In the genomic region with DNA sequence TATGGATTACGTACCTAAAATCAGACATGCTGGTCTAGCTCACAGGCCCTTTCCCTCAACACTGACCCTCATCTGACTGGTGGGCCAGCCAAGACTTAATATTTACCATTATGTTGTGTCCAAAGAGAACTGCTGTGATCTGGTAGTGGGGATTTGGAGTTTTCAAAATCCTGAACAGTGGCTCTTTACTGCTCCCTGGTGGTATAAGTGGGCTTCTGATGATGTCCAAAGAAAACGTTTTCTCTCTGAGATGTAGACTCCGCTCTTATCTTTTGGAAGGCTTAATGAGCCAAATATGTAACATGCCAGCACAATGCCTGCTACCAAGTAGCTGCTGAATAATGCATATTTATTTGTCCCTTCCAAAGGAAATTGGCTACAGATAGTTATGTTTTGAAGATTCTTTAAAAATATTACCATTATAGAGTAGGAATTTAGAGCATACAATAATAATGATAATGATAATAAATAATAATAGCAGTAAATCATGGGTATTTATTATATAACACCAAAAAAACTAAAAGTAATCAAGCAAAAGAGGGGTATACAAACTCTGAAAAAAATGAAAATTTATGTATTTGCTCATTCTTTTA, we compare ENCODE assay signal across 8 cellular contexts.
A peak's percentile ranks its signal among the peaks of the same experiment; 100 is the strongest.
DNase-seq lines count a peak whose midpoint lies in the region; ATAC-seq and TF ChIP-seq lines count a peak whose summit lies in the region.

No MANE protein-coding gene starts in this region.

- H4K20me1 ChIP-seq in SK-N-SH (ENCODE audit: insufficient read depth): no peaks in the 10 kb centered on the region

- peak; percentile 95 for TF ChIP-seq RAD21 in SK-N-SH (IDR thresholded peaks at IDR 0.05; ENCODE audit: low read length)

- no peaks in the 10 kb centered on the region for H3K36me3 ChIP-seq in A673 (ENCODE audit: insufficient read depth, low read length, poor library complexity, severe bottlenecking)
- no peaks in the 10 kb centered on the region for H3K36me3 ChIP-seq in SK-N-SH (replicated peaks in 1 of 2; ENCODE audit: control insufficient read depth in 1 of 2, insufficient read depth in 2 of 2, low read length in 1 of 2)

- H3K4me3 ChIP-seq in A673 (ENCODE audit: low read depth, low read length, poor library complexity, severe bottlenecking) (no peak overlapping the region), SK-N-SH (ENCODE audit: low read depth in 2 of 2, low read length in 1 of 2) (no peak overlapping the region; a peak in 1 of 4 replicates), fibroblast of mammary gland (ENCODE audit: control insufficient read depth, low read depth, low read length) (no peak overlapping the region)

- intact Hi-C loops in A673 (cut with micrococcal nuclease; ENCODE audit: unreplicated experiment): loop anchor here (1.0 to 5.0 kb wide), 5 partner anchors 110 to 787 kb away; no protein-coding TSS in a partner anchor

- peak; percentile 95 for DNase-seq in A673 (ENCODE audit: low spot score)
- peak; percentile 44 for DNase-seq in GM04503 (ENCODE audit: low read depth)
- DNase-seq in SK-N-SH: peak; percentile 44
- peak; percentile 77 for DNase-seq in fibroblast of mammary gland (ENCODE audit: low read depth)
- DNase-seq in occipital lobe (lab: John Stamatoyannopoulos, UW): peak; percentile 10

- no TSS peak for BruUV-seq in A673 (replicated peaks; lab: Mats Ljungman, UMichigan)

- no peaks in the 10 kb centered on the region for H3K79me2 ChIP-seq in SK-N-SH (ENCODE audit: insufficient read depth)

- no peaks in the 10 kb centered on the region for H3K27me3 ChIP-seq in A673 (replicated peaks; ENCODE audit: insufficient read depth, low read depth, low read length, poor library complexity)
- H3K27me3 ChIP-seq in SK-N-SH (ENCODE audit: insufficient read depth): no peaks in the 10 kb centered on the region

- no peak overlapping the region for H3K9ac ChIP-seq in SK-N-SH

- peaks cover 21% of the 10 kb centered on the region for H3K4me1 ChIP-seq in A673 (ENCODE audit: insufficient read depth, low read length, poor library complexity, severe bottlenecking)
- peaks cover 0 to 16% of the 10 kb centered on the region in 2 experiments; a peak in 2 of 4 replicates for H3K4me1 ChIP-seq in SK-N-SH (ENCODE audit: control insufficient read depth in 1 of 2, insufficient read depth in 2 of 2, low read depth in 1 of 2, low read length in 1 of 2)

- peak overlapping the region; percentile 68 for H3K27ac ChIP-seq in A673 (ENCODE audit: low read depth, low read length, poor library complexity, severe bottlenecking)
- H3K27ac ChIP-seq in SK-N-SH (ENCODE audit: low read depth in 2 of 2, low read length in 1 of 2): no peak overlapping the region

- CTCF ChIA-PET in A673 (lab: Charles Lee) (interaction anchor here (0.8 kb wide), 1 partner anchor 304 kb away, joined by 3 read pairs; no protein-coding TSS in a partner anchor), SK-N-SH (lab: Yijun Ruan, JAX) (interaction anchor here (0.6 to 2.8 kb wide), 25 partner anchors 10 to 843 kb away, joined by 3 to 15 read pairs (median 3); a partner anchor contains a TSS)

- H3K9me2 ChIP-seq in SK-N-SH: no peaks in the 10 kb centered on the region

- H2AFZ ChIP-seq in SK-N-SH (ENCODE audit: low read depth): no peak overlapping the region

- H3K4me2 ChIP-seq in SK-N-SH: no peak overlapping the region; the same call in 1 of the 2 replicates

- TF ChIP-seq CTCF in A673 (conservative IDR thresholded peaks at IDR 0.05; ENCODE audit: low read depth, low read length) (peak; percentile 89), LNCAP (IDR thresholded peaks at IDR 0.05) (peak; percentile 68), SK-N-SH (IDR thresholded peaks at IDR 0.05) (peak; percentile 86), fibroblast of mammary gland (conservative IDR thresholded peaks at IDR 0.05; ENCODE audit: control insufficient read depth, insufficient read depth, low read depth, low read length) (peak; percentile 87)

- peak in 1 of 2 experiments; percentile 26; a peak in 1 of 4 replicates for TF ChIP-seq EP300 in SK-N-SH (IDR thresholded peaks at IDR 0.05; ENCODE audit: borderline replicate concordance in 1 of 2, low read depth in 1 of 2, low read length in 1 of 2)

- H3F3A ChIP-seq in SK-N-SH (replicated peaks; ENCODE audit: insufficient read depth): peaks cover 4% of the 10 kb centered on the region

- ATAC-seq in HG03442 (IDR thresholded peaks at IDR 0.05; ENCODE audit: unreplicated experiment): no peak
- no peak for ATAC-seq in activated CD4-positive, CD25-positive, alpha-beta regulatory T cell treated with anti-CD3 and anti-CD28 coated beads, Interleukin-2, amount 50 U/mL, for 24 hours

- 30% methylated on average over 3 of the region's 3 CpGs for WGBS in SK-N-SH (ENCODE audit: low lambda C conversion rate)

- H3K9me3 ChIP-seq in A673 (ENCODE audit: low read depth, low read length, poor library complexity, severe bottlenecking) (no peaks in the 10 kb centered on the region), SK-N-SH (no peaks in the 10 kb centered on the region)

- POLR2A ChIA-PET in A673 (lab: Charles Lee; ENCODE audit: low non-redundant PET): interaction anchor here (0.7 kb wide), 1 partner anchor 1027 kb away, joined by 3 read pairs; no protein-coding TSS in a partner anchor
- POLR2A ChIA-PET in SK-N-SH (lab: Yijun Ruan, JAX): no interaction called here

TF ChIP-seq in SK-N-SH, 30 proteins besides CTCF, POLR2A, EP300 and RAD21:
- TF ChIP-seq SMC3 (IDR thresholded peaks at IDR 0.05; ENCODE audit: low read depth, low read length) (peak; percentile 92), GATA2 (CRISPR knock-in tag; IDR thresholded peaks at IDR 0.05) (0 out of 2 replicates have a peak, but pooled peaks have one; percentile 19), RFX5 (IDR thresholded peaks at IDR 0.05; ENCODE audit: low read length) (0 out of 2 replicates have a peak, but pooled peaks have one; percentile 22), ELF1 (IDR thresholded peaks at IDR 0.05) (no peak), NRF1 (IDR thresholded peaks at IDR 0.05; ENCODE audit: low read depth, low read length) (0 out of 2 replicates have a peak, but pooled peaks have one; percentile 2), TAF1 (IDR thresholded peaks at IDR 0.05; ENCODE audit: borderline replicate concordance, low read depth, low read length) (no peak), RCOR1 (IDR thresholded peaks at IDR 0.05; ENCODE audit: low read length) (peak; percentile 71; the same call in 1 of the 2 replicates)
- TF ChIP-seq, protein P1, sequence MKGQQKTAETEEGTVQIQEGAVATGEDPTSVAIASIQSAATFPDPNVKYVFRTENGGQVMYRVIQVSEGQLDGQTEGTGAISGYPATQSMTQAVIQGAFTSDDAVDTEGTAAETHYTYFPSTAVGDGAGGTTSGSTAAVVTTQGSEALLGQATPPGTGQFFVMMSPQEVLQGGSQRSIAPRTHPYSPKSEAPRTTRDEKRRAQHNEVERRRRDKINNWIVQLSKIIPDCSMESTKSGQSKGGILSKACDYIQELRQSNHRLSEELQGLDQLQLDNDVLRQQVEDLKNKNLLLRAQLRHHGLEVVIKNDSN (IDR thresholded peaks at IDR 0.05; ENCODE audit: borderline replicate concordance, low read depth): no peak

Comparison
In these comparisons a context has a peak if more than half of its experiments do, and no peak if none do; other contexts are left out.
1. DNase-seq: peak in every context shown above with its lines; median percentile 95 in A673; 77 in fibroblast of mammary gland; 44 in GM04503; 44 in SK-N-SH; 10 in occipital lobe.